In genomic region chr12:64666054-64666914, GRCh38 we compare ENCODE assay signal across 8 cellular contexts. TPM values are rescaled to one million over a fixed set of nuclear protein-coding genes. Genes with fewer than 3 reads are reported as not detected.
DNase-seq lines count a peak whose midpoint lies in the region; ATAC-seq and TF ChIP-seq lines count a peak whose summit lies in the region.

No MANE protein-coding gene starts in this region.

- BruUV-seq in A673 (replicated peaks; lab: Mats Ljungman, UMichigan), result no TSS peak

- H3K9me3 ChIP-seq in mucosa of descending colon (no peaks in the 10 kb centered on the region), A673 (ENCODE audit: low read depth, low read length, poor library complexity, severe bottlenecking) (no peaks in the 10 kb centered on the region)

- no peaks in the 10 kb centered on the region for H3K9me3 Mint-ChIP-seq in activated B cell treated with CpG ODN at 0.5 μM for 24 hours

- H3K4me3 ChIP-seq in GM08714 (ENCODE audit: low read length) (peak overlapping the region; percentile 63; the same call in 1 of the 2 replicates), mucosa of descending colon (no peak overlapping the region), A673 (ENCODE audit: low read depth, low read length, poor library complexity, severe bottlenecking) (no peak overlapping the region)

- TF ChIP-seq CTCF in activated B cell treated with CpG ODN at 0.5 μM for 24 hours (IDR thresholded peaks at IDR 0.05) (no peak), mucosa of descending colon (IDR thresholded peaks at IDR 0.05) (no peak), A673 (conservative IDR thresholded peaks at IDR 0.05; ENCODE audit: low read depth, low read length) (no peak)

- POLR2A ChIA-PET in activated B cell treated with CpG ODN at 0.5 μM for 24 hours (lab: Charles Lee), result interaction anchor here (1.3 to 1.8 kb wide), 3 partner anchors 41 to 57 kb away, joined by 4 to 5 read pairs (median 5); no protein-coding TSS in a partner anchor
- POLR2A ChIA-PET in A673 (lab: Charles Lee; ENCODE audit: low non-redundant PET), result no interaction called here

- peaks cover 3% of the 10 kb centered on the region for H3K36me3 Mint-ChIP-seq in activated B cell treated with CpG ODN at 0.5 μM for 24 hours (ENCODE audit: low read depth)

- H3K36me3 ChIP-seq in mucosa of descending colon (ENCODE audit: low read depth), result no peaks in the 10 kb centered on the region
- no peaks in the 10 kb centered on the region for H3K36me3 ChIP-seq in A673 (ENCODE audit: insufficient read depth, low read length, poor library complexity, severe bottlenecking)

- no peaks in the 10 kb centered on the region for H3K27me3 ChIP-seq in A673 (replicated peaks; ENCODE audit: insufficient read depth, low read depth, low read length, poor library complexity)

- no peaks in the 10 kb centered on the region for H3K27me3 Mint-ChIP-seq in activated B cell treated with CpG ODN at 0.5 μM for 24 hours

- intact Hi-C loops in activated B cell treated with CpG ODN at 0.5 μM for 24 hours (cut with micrococcal nuclease) (no loop called here), mucosa of descending colon (cut with DNase I, micrococcal nuclease) (no loop called here), A673 (cut with micrococcal nuclease; ENCODE audit: unreplicated experiment) (no loop called here)

- ATAC-seq in HG02610 (IDR thresholded peaks at IDR 0.05; ENCODE audit: unreplicated experiment) (peak; percentile 31), activated B cell treated with CpG ODN at 0.5 μM for 24 hours (ENCODE audit: low read depth) (no peak), mucosa of descending colon (peak; percentile 55), HG03521 (IDR thresholded peaks at IDR 0.05; ENCODE audit: unreplicated experiment) (no peak)

- peaks cover 53% of the 10 kb centered on the region for H3K4me1 ChIP-seq in mucosa of descending colon (ENCODE audit: low read depth)
- H3K4me1 ChIP-seq in A673 (ENCODE audit: insufficient read depth, low read length, poor library complexity, severe bottlenecking), result peaks cover 51% of the 10 kb centered on the region

- H3K4me1 Mint-ChIP-seq in activated B cell treated with CpG ODN at 0.5 μM for 24 hours, result peaks cover 86% of the 10 kb centered on the region

- peak overlapping the region; percentile 84 for H3K27ac Mint-ChIP-seq in activated B cell treated with CpG ODN at 0.5 μM for 24 hours

- peak overlapping the region; percentile 52 for H3K4me3 Mint-ChIP-seq in activated B cell treated with CpG ODN at 0.5 μM for 24 hours

- CTCF ChIA-PET in activated B cell treated with CpG ODN at 0.5 μM for 24 hours (lab: Charles Lee) (no interaction called here), A673 (lab: Charles Lee) (interaction anchor here (0.6 kb wide), 1 partner anchor 80 kb away, joined by 5 read pairs; no protein-coding TSS in a partner anchor)

- DNase-seq in activated B cell treated with CpG ODN at 0.5 μM for 24 hours (no peak), mucosa of descending colon (no peak), A673 (ENCODE audit: low spot score) (no peak), NCI-H526 treated with DMSO at 0.1 percent for 48 hours (lab: John Stamatoyannopoulos, UW) (no peak)
- no peak for DNase-seq in NK-92 treated with Interleukin-12 subunit alpha and Interleukin-12 subunit beta, amount 100 ng/mL, for 24 hours (lab: John Stamatoyannopoulos, UW)

- H3K27ac ChIP-seq in A673 (ENCODE audit: low read depth, low read length, poor library complexity, severe bottlenecking), result no peak overlapping the region

RNA-seq across cellular contexts. Expression of gene RASSF3, which starts 56.0 kb away (rescaled TPM):
- total RNA-seq in activated B cell treated with CpG ODN at 0.5 μM for 24 hours (90.9 and 95.7 TPM in 2 replicates), mucosa of descending colon (100 to 1,000 TPM in 1 of 3 donors, 10 to 100 TPM in 2; 88.0 to 331 (median 90.2) TPM), A673 (2021) (37.7 and 38.2 TPM in 2 replicates)

Comparison
In these comparisons a context has a peak if more than half of its experiments do, and no peak if none do; other contexts are left out.
1. ATAC-seq: peak in HG02610 (single experiment) and mucosa of descending colon (single experiment); none in activated B cell treated with CpG ODN at 0.5 μM for 24 hours (single experiment) and HG03521 (single experiment).